8 cellular contexts compared by ENCODE assay signal in the genomic region with DNA sequence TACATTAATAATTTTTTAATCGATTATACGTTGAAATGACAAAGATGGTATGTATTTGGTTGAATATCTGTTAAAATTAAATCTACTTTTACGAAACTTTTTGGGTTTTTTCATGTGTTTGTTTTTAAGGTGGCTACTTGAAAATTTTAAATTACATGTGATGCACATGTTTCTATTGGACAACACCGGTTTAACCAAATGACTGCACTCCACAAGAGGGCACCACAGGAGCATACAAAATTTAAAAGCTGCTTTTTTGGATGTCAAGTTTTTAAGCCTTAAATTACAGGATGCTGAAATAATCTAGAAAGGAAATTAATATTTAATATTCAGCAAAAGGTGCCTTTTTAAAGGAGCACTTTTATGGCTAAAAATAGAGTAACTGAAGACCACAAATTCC.
DNase-seq lines count a peak whose midpoint lies in the region; ATAC-seq, FAIRE-seq and TF ChIP-seq lines count a peak whose summit lies in the region.

No MANE protein-coding gene starts in this region.

- H3K27ac ChIP-seq in CD4-positive, alpha-beta T cell (ENCODE audit: low read depth, low read length), result no peak overlapping the region
- H3K27ac ChIP-seq in HEK293 (ENCODE audit: extremely low read depth, low read depth, low read length) (no peak overlapping the region), RWPE1 (no peak overlapping the region)

- peaks cover 13% of the 10 kb centered on the region for H3K4me1 Mint-ChIP-seq in CD4-positive, alpha-beta T cell (ENCODE audit: low read depth)

- H3K4me1 ChIP-seq in HEK293 (ENCODE audit: control insufficient read depth, insufficient read depth, low read length), result no peaks in the 10 kb centered on the region

- peaks cover 69% of the 10 kb centered on the region for H3K36me3 Mint-ChIP-seq in CD4-positive, alpha-beta T cell (ENCODE audit: low read depth)

- intact Hi-C loops in CD4-positive, alpha-beta T cell (cut with DNase I, micrococcal nuclease), result loop anchor here (1.0 to 10.0 kb wide), 4 partner anchors 233 to 977 kb away; no protein-coding TSS in a partner anchor

- H3K27me3 Mint-ChIP-seq in CD4-positive, alpha-beta T cell, result no peaks in the 10 kb centered on the region

- H3K9me3 Mint-ChIP-seq in CD4-positive, alpha-beta T cell, result no peaks in the 10 kb centered on the region

- POLR2A ChIA-PET in CD4-positive, alpha-beta T cell (lab: Charles Lee), result no interaction called here
- POLR2A ChIA-PET in HEK293 (lab: Yijun Ruan, JAX), result no interaction called here
- POLR2A ChIA-PET in RWPE1 (lab: Yijun Ruan, JAX; ENCODE audit: low non-redundant PET), result no interaction called here

- TF ChIP-seq CTCF in CD4-positive, alpha-beta T cell (IDR thresholded peaks at IDR 0.05), result peak; percentile 64
- no peak for TF ChIP-seq CTCF in HEK293 (tag by site-specific recombination; IDR thresholded peaks at IDR 0.05)
- peak; percentile 67 for TF ChIP-seq CTCF in RWPE1 (conservative IDR thresholded peaks at IDR 0.05; ENCODE audit: low read depth)
- peak; percentile 65 for TF ChIP-seq CTCF in astrocyte of the cerebellum (IDR thresholded peaks at IDR 0.05; ENCODE audit: low read depth, low read length, missing control alignments)

- H3K4me3 ChIP-seq in HEK293 (ENCODE audit: low read depth, low read length), result no peak overlapping the region
- H3K4me3 ChIP-seq in astrocyte of the cerebellum (ENCODE audit: low read depth, low read length), result no peak overlapping the region

- H3K27me3 ChIP-seq in CD4-positive, alpha-beta T cell (ENCODE audit: control insufficient read depth, insufficient read depth, low read length), result no peaks in the 10 kb centered on the region

- no peaks in the 10 kb centered on the region for H3K9me3 ChIP-seq in CD4-positive, alpha-beta T cell (ENCODE audit: control insufficient read depth, low read length)
- H3K9me3 ChIP-seq in HEK293 (ENCODE audit: control insufficient read depth, insufficient read depth, low read depth, low read length), result no peaks in the 10 kb centered on the region

- H3K36me3 ChIP-seq in HEK293 (ENCODE audit: control insufficient read depth in 2 of 2, insufficient read depth in 1 of 2, low read length in 2 of 2), result peaks cover 0 to 32% of the 10 kb centered on the region in 2 experiments; a peak in 1 of 3 replicates

- CTCF ChIA-PET in CD4-positive, alpha-beta T cell (lab: Charles Lee), result interaction anchor here (0.6 kb wide), 1 partner anchor 235 kb away, joined by 3 read pairs; no protein-coding TSS in a partner anchor
- CTCF ChIA-PET in HEK293 (lab: Yijun Ruan, JAX) (interaction anchor here (1.8 to 2.4 kb wide), 2 partner anchors 231 to 234 kb away, joined by 11 to 14 read pairs; no protein-coding TSS in a partner anchor), RWPE1 (lab: Yijun Ruan, JAX) (interaction anchor here (0.6 to 1.5 kb wide), 10 partner anchors 17 to 341 kb away, joined by 3 to 5 read pairs (median 4); no protein-coding TSS in a partner anchor)

- in situ Hi-C loops in astrocyte of the cerebellum (cut with HindIII; ENCODE audit: low sequenced_read_pairs), result loop anchor here (25.0 kb wide), 1 partner anchor 235 kb away; no protein-coding TSS in a partner anchor

- no peak overlapping the region for H3K27ac Mint-ChIP-seq in CD4-positive, alpha-beta T cell

- no peak overlapping the region for H3K4me3 Mint-ChIP-seq in CD4-positive, alpha-beta T cell

- FAIRE-seq in islet of Langerhans (lab: Jason Lieb, UNC), result peak; percentile 98

- ATAC-seq in CD4-positive, alpha-beta T cell (ENCODE audit: poor library complexity), result no peak
- ATAC-seq in HG03442 (IDR thresholded peaks at IDR 0.05; ENCODE audit: unreplicated experiment) (no peak), GM21526 (IDR thresholded peaks at IDR 0.05; ENCODE audit: low FRiP score, unreplicated experiment) (no peak)

- peak; percentile 13 to 47 (median 34) for DNase-seq in CD4-positive, alpha-beta T cell
- DNase-seq in RWPE1 (ENCODE audit: low spot score) (peak; percentile 54), astrocyte of the cerebellum (ENCODE audit: low read depth) (peak; percentile 46)
- peak in 2 of 3 donors; percentile 24 to 26 for DNase-seq in stimulated activated CD4-positive, alpha-beta T cell treated with anti-CD3 and anti-CD28 coated beads, TNF-alpha, amount 100 ng/mL, for 48 hours (ENCODE audit: low read depth in 3 of 3)

TF ChIP-seq in HEK293, 187 proteins besides CTCF, POLR2A, EP300 and RAD21:
- TF ChIP-seq ZNF654 (tag by site-specific recombination; IDR thresholded peaks at IDR 0.05; ENCODE audit: low read depth), result peak; percentile 42
- TF ChIP-seq ZBTB21 (tag by site-specific recombination; IDR thresholded peaks at IDR 0.05), result no peak
- TF ChIP-seq ZNF274 (IDR thresholded peaks at IDR 0.05; ENCODE audit: low read length), result no peak
- no peak for TF ChIP-seq ZNF274 (tag by site-specific recombination; IDR thresholded peaks at IDR 0.05; ENCODE audit: borderline replicate concordance)
- TF ChIP-seq ZNF24 (tag by site-specific recombination; IDR thresholded peaks at IDR 0.05), result no peak
- TF ChIP-seq ZNF391 (tag by site-specific recombination; IDR thresholded peaks at IDR 0.05; ENCODE audit: borderline replicate concordance, low read depth), result no peak
- no peak for TF ChIP-seq KLF9 (tag by site-specific recombination; IDR thresholded peaks at IDR 0.05; ENCODE audit: low read depth)
- no peak for TF ChIP-seq YY1 (tag by site-specific recombination; IDR thresholded peaks at IDR 0.05)
